ENCODE assay signal across 26 cellular contexts in genomic region chr15:96924570-96924969, GRCh38.
"Had no signal": no experiment of that assay in that cellular context is flagged by ENCODE, and none has a peak within 500 bp of the region (broad histone marks: within the 10 kb centered on the region; RNA-seq: fewer than 3 reads in every experiment).

No MANE protein-coding gene starts in this region.

- H3K36me3 ChIP-seq: gastroesophageal sphincter, heart left ventricle, ovary, sigmoid colon, stomach, thyroid gland, vagina had no signal

- DNase-seq: cortex of kidney; dorsolateral prefrontal cortex; effector CD4-positive, alpha-beta T cell; foreskin fibroblast; heart left ventricle; kidney; mesenchymal stem cell; midbrain; naive thymus-derived CD4-positive, alpha-beta T cell; occipital lobe; ovary; posterior cingulate gyrus; psoas muscle; right cardiac atrium; sigmoid colon; stimulated activated CD4-positive, alpha-beta T cell treated with anti-CD3 and anti-CD28 coated beads, Interleukin-2, amount 100 ng/mL, for 24 hours; stimulated activated CD4-positive, alpha-beta T cell treated with anti-CD3 and anti-CD28 coated beads, Interleukin-4, amount 100 ng/mL, for 24 hours; stimulated activated naive CD4-positive, alpha-beta T cell treated with Interleukin-2 at 50 U/mL for 16 hours; stomach; thyroid gland; trophoblast cell had no signal

- H3K27ac ChIP-seq: dorsolateral prefrontal cortex, gastroesophageal sphincter, heart left ventricle, hepatocyte, ovary, psoas muscle, sigmoid colon, stomach, thyroid gland, vagina had no signal

- H3K4me1 ChIP-seq: gastroesophageal sphincter, heart left ventricle, psoas muscle, sigmoid colon, stomach, thyroid gland, vagina had no signal

- H3K4me3 ChIP-seq: dorsolateral prefrontal cortex, gastroesophageal sphincter, heart left ventricle, hepatocyte, ovary, psoas muscle, sigmoid colon, stomach, thyroid gland, vagina had no signal

- H3K4me3 Mint-ChIP-seq: naive thymus-derived CD4-positive, alpha-beta T cell; nephron; stimulated activated effector memory CD8-positive, alpha-beta T cell treated with anti-CD3 and anti-CD28 coated beads, Interleukin-12 subunit alpha, Interleukin-12 subunit beta, amount 100 ng/mL, for 72 hours had no signal

- H3K36me3 Mint-ChIP-seq: naive thymus-derived CD4-positive, alpha-beta T cell; stimulated activated effector memory CD8-positive, alpha-beta T cell treated with anti-CD3 and anti-CD28 coated beads, Interleukin-12 subunit alpha, Interleukin-12 subunit beta, amount 100 ng/mL, for 72 hours had no signal

- H3K9me3 ChIP-seq: gastroesophageal sphincter, ovary, psoas muscle, sigmoid colon, stomach, thyroid gland, vagina had no signal

- H3K27ac Mint-ChIP-seq: naive thymus-derived CD4-positive, alpha-beta T cell; nephron; stimulated activated effector memory CD8-positive, alpha-beta T cell treated with anti-CD3 and anti-CD28 coated beads, Interleukin-12 subunit alpha, Interleukin-12 subunit beta, amount 100 ng/mL, for 72 hours had no signal

- H3K4me1 Mint-ChIP-seq: naive thymus-derived CD4-positive, alpha-beta T cell; nephron; stimulated activated effector memory CD8-positive, alpha-beta T cell treated with anti-CD3 and anti-CD28 coated beads, Interleukin-12 subunit alpha, Interleukin-12 subunit beta, amount 100 ng/mL, for 72 hours had no signal

- H3K27me3 ChIP-seq: gastroesophageal sphincter, hepatocyte, ovary, sigmoid colon, stomach, thyroid gland, vagina had no signal
